In the genomic region with DNA sequence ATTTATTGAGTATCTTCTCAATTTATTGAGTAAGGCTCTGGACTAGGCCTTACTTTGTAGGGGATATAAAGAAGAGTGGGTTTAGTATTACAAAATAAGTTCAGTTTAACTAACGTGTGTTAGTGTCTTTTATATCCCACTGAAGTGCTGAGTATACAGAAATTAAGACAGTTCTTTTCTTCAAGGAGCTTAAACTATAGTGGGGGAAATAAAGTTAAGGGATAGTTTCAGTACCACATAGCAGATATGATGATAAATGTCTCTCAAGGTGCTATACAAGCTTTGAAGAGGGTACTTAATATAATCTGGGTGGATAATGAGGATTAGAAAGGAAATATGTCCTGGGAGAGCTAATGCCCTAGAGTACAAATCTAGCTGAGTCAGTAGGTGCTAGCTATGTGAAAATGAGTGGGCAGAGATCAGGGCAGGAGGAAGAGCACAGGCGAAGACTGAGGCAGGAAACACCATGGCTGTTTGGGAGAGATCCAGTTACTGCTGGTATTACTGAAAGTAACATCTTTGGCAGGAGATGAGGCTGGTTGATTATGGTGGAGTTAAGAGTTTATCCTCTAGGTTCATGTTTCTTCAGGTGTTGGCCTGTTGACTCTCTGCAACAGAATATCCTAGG, we compare ENCODE assay signal across 25 cellular contexts. TPM values are rescaled to one million over a fixed set of nuclear protein-coding genes. Genes with fewer than 3 reads are reported as not detected.
A peak's percentile ranks its signal among the peaks of the same experiment; 100 is the strongest.
DNase-seq lines count a peak whose midpoint lies in the region; ATAC-seq and TF ChIP-seq lines count a peak whose summit lies in the region.
"Had no signal": no experiment of that assay in that cellular context is flagged by ENCODE, and none has a peak within 500 bp of the region (broad histone marks: within the 10 kb centered on the region; RNA-seq: fewer than 3 reads in every experiment).

No MANE protein-coding gene starts in this region.

- H3K4me3 Mint-ChIP-seq in progenitor cell of endocrine pancreas (ENCODE audit: low read depth), result no peak overlapping the region
- H3K4me3 Mint-ChIP-seq: activated naive CD8-positive, alpha-beta T cell; neural crest cell had no signal

- DNase-seq in EL, result peak; percentile 1
- peak; percentile 12 for DNase-seq in NCI-H226
- DNase-seq in brain microvascular endothelial cell, result peak; percentile 1
- DNase-seq in non-pigmented ciliary epithelial cell (ENCODE audit: low read depth), result peak; percentile 4
- DNase-seq in progenitor cell of endocrine pancreas (ENCODE audit: low spot score, unreplicated experiment), result no peak
- no peak for DNase-seq in testis
- DNase-seq: activated CD4-positive, alpha-beta T cell treated with anti-CD3 and anti-CD28 coated beads, Interleukin-2, amount 50 U/mL, for 1 hour; DMS153; heart right ventricle; Karpas-422; left ventricle myocardium inferior; NCI-H187; NK-92 treated with Interleukin-12 subunit alpha and Interleukin-12 subunit beta, amount 100 ng/mL, for 24 hours; Peyer's patch; SJCRH30; stimulated activated CD4-positive, alpha-beta T cell treated with anti-CD3 and anti-CD28 coated beads, Interleukin-2, amount 100 ng/mL, for 24 hours; stimulated activated naive CD4-positive, alpha-beta T cell treated with Interleukin-2 at 50 U/mL for 16 hours; thyroid gland had no signal

- H3K4me1 ChIP-seq in testis, result no peaks in the 10 kb centered on the region
- H3K4me1 ChIP-seq: heart right ventricle, left ventricle myocardium inferior, Peyer's patch, SJCRH30, thyroid gland had no signal

- no peak for TF ChIP-seq POLR2A in testis (IDR thresholded peaks at IDR 0.05)

- H3K27me3 ChIP-seq in brain microvascular endothelial cell (replicated peaks) (no peaks in the 10 kb centered on the region), testis (no peaks in the 10 kb centered on the region)
- H3K27me3 ChIP-seq: heart right ventricle, Peyer's patch, SJCRH30, thyroid gland had no signal

- no peak overlapping the region for H3K4me3 ChIP-seq in brain microvascular endothelial cell (ENCODE audit: low read depth, low read length)
- H3K4me3 ChIP-seq in testis, result no peak overlapping the region
- H3K4me3 ChIP-seq: heart right ventricle, left ventricle myocardium inferior, Peyer's patch, SJCRH30, skin epidermis, thyroid gland had no signal

- TF ChIP-seq CTCF in brain microvascular endothelial cell (IDR thresholded peaks at IDR 0.05; ENCODE audit: low read depth, low read length, missing control alignments) (no peak), progenitor cell of endocrine pancreas (IDR thresholded peaks at IDR 0.05; ENCODE audit: unreplicated experiment) (no peak), testis (IDR thresholded peaks at IDR 0.05) (no peak)

- H3K9me3 ChIP-seq in testis, result no peaks in the 10 kb centered on the region
- H3K9me3 ChIP-seq: Peyer's patch, SJCRH30, thyroid gland had no signal

- no peaks in the 10 kb centered on the region for H3K4me1 Mint-ChIP-seq in progenitor cell of endocrine pancreas (ENCODE audit: low read depth)
- H3K4me1 Mint-ChIP-seq: neural crest cell had no signal

- ATAC-seq in HG03342 (IDR thresholded peaks at IDR 0.05; ENCODE audit: unreplicated experiment) (no peak), HG02840 (IDR thresholded peaks at IDR 0.05; ENCODE audit: low FRiP score, unreplicated experiment) (no peak)
- ATAC-seq: heart right ventricle had no signal

- H3K9me3 Mint-ChIP-seq in progenitor cell of endocrine pancreas (ENCODE audit: low read depth), result no peaks in the 10 kb centered on the region
- H3K9me3 Mint-ChIP-seq: activated T-helper 2 cell treated with anti-CD3 and anti-CD28 coated beads, Interferon-gamma antibody, Interleukin-2, Interleukin-4, amounts not matched to agents 10 μg/mL and 5 μg/mL and 100 μg/mL, durations not matched to agents 14 hours and 24 hours and 36 hours had no signal

- intact Hi-C loops in testis (cut with DNase I; ENCODE audit: low total_unique reads), result no loop called here

- H3K27ac ChIP-seq in brain microvascular endothelial cell (no peak overlapping the region), testis (no peak overlapping the region)
- H3K27ac ChIP-seq: heart right ventricle, left ventricle myocardium inferior, Peyer's patch, SJCRH30, skin epidermis, thyroid gland had no signal

- H3K36me3 ChIP-seq in brain microvascular endothelial cell (replicated peaks) (no peaks in the 10 kb centered on the region), testis (ENCODE audit: low read depth, missing control alignments) (no peaks in the 10 kb centered on the region)
- H3K36me3 ChIP-seq: heart right ventricle, left ventricle myocardium inferior, Peyer's patch, SJCRH30, thyroid gland had no signal

- no peak overlapping the region for H3K27ac Mint-ChIP-seq in progenitor cell of endocrine pancreas
- H3K27ac Mint-ChIP-seq: activated naive CD8-positive, alpha-beta T cell; activated T-helper 2 cell treated with anti-CD3 and anti-CD28 coated beads, Interferon-gamma antibody, Interleukin-2, Interleukin-4, amounts not matched to agents 10 μg/mL and 5 μg/mL and 100 μg/mL, durations not matched to agents 14 hours and 24 hours and 36 hours had no signal

- in situ Hi-C loops in brain microvascular endothelial cell (cut with HindIII; ENCODE audit: low pct_ligation_motif_present, low sequenced_read_pairs), result no loop called here

- no peaks in the 10 kb centered on the region for H3K27me3 Mint-ChIP-seq in progenitor cell of endocrine pancreas
- H3K27me3 Mint-ChIP-seq: activated naive CD8-positive, alpha-beta T cell had no signal

- 85 to 88% methylated on average over 2 of the region's 2 CpGs for WGBS in testis, 2 donors

- peaks cover 22% of the 10 kb centered on the region for H3K36me3 Mint-ChIP-seq in progenitor cell of endocrine pancreas (ENCODE audit: insufficient read depth)
- H3K36me3 Mint-ChIP-seq: activated naive CD8-positive, alpha-beta T cell had no signal

RNA-seq across cellular contexts. Expression of gene TEX9, which starts 46.0 kb away (rescaled TPM):
- total RNA-seq in progenitor cell of endocrine pancreas (32.7 and 33.4 TPM in 2 replicates), testis (10 to 100 TPM; 20.4 to 37.7 TPM)
- 9.9 TPM for polyA plus RNA-seq in testis (ENCODE audit: insufficient read depth, low read depth, low replicate concordance)

RNA-seq across cellular contexts. Expression of gene MNS1, which starts 53.7 kb away (rescaled TPM):
- total RNA-seq in progenitor cell of endocrine pancreas (4.5 and 4.8 TPM in 2 replicates), testis (10 to 100 TPM; 15.2 to 29.8 TPM)
- 16.5 TPM for polyA plus RNA-seq in testis (ENCODE audit: insufficient read depth, low read depth, low replicate concordance)
- total RNA-seq: T-helper 1 cell treated with Interleukin-12 subunit alpha and Interleukin-12 subunit beta and Interleukin-4 antibody, amounts not matched to agents 30 ng/mL and 1 ng/mL, for 36 hours had no signal

Comparison
In these comparisons a context has a peak if more than half of its experiments do, and no peak if none do; other contexts are left out.
1. DNase-seq: peak in EL (single experiment), NCI-H226 (single experiment), brain microvascular endothelial cell (single experiment) and non-pigmented ciliary epithelial cell (single experiment); none in progenitor cell of endocrine pancreas (single experiment) and testis (single experiment).